Comparison of ENCODE assay signal across 8 cellular contexts in genomic region chr21:37207441-37208009, GRCh38. TPM values are rescaled to one million over a fixed set of nuclear protein-coding genes. Genes with fewer than 3 reads are reported as not detected.
A peak's percentile ranks its signal among the peaks of the same experiment; 100 is the strongest.
DNase-seq lines count a peak whose midpoint lies in the region; ATAC-seq and TF ChIP-seq lines count a peak whose summit lies in the region.

No MANE protein-coding gene starts in this region.

- H3K36me3 ChIP-seq in Caco-2 (ENCODE audit: control insufficient read depth, insufficient read depth, low read length): no peaks in the 10 kb centered on the region; the same call in 1 of the 2 replicates

- CTCF ChIA-PET in activated B cell treated with CpG ODN at 0.5 μM for 24 hours (lab: Charles Lee) (no interaction called here), Caco-2 (lab: Charles Lee) (interaction anchor here (0.6 kb wide), 1 partner anchor 495 kb away, joined by 3 read pairs; no protein-coding TSS in a partner anchor)
- CTCF ChIA-PET in CD4-positive, alpha-beta T cell (lab: Charles Lee): no interaction called here

- no peaks in the 10 kb centered on the region for H3K4me1 ChIP-seq in Caco-2

- no peaks in the 10 kb centered on the region; the same call in 1 of the 2 replicates for H3K9me3 ChIP-seq in Caco-2
- H3K9me3 ChIP-seq in CD4-positive, alpha-beta T cell (ENCODE audit: control insufficient read depth, low read length): no peaks in the 10 kb centered on the region

- no TSS peak for BruUV-seq in Caco-2 (replicated peaks; lab: Mats Ljungman, UMichigan)

- H3K27ac ChIP-seq in CD4-positive, alpha-beta T cell (ENCODE audit: low read depth, low read length): no peak overlapping the region

- peak overlapping the region; percentile 77 for H3K4me3 Mint-ChIP-seq in activated B cell treated with CpG ODN at 0.5 μM for 24 hours
- no peak overlapping the region for H3K4me3 Mint-ChIP-seq in Caco-2 (ENCODE audit: unreplicated experiment)
- no peak overlapping the region for H3K4me3 Mint-ChIP-seq in CD4-positive, alpha-beta T cell

- intact Hi-C loops in activated B cell treated with CpG ODN at 0.5 μM for 24 hours (cut with micrococcal nuclease): loop anchor here (1.0 to 2.0 kb wide), 5 partner anchors 14 to 159 kb away; partner anchors contain the start of genes DYRK1A, PIGP, TTC3 and VPS26C
- intact Hi-C loops in Caco-2 (cut with micrococcal nuclease; ENCODE audit: unreplicated experiment): no loop called here
- intact Hi-C loops in CD4-positive, alpha-beta T cell (cut with DNase I, micrococcal nuclease): no loop called here

- POLR2A ChIA-PET in activated B cell treated with CpG ODN at 0.5 μM for 24 hours (lab: Charles Lee) (interaction anchor here (0.6 to 3.5 kb wide), 8 partner anchors 9 to 356 kb away, joined by 3 to 19 read pairs (median 8); partner anchors contain the start of genes DYRK1A and VPS26C), Caco-2 (lab: Charles Lee) (no interaction called here)
- POLR2A ChIA-PET in CD4-positive, alpha-beta T cell (lab: Charles Lee): no interaction called here

- H3K27me3 Mint-ChIP-seq in activated B cell treated with CpG ODN at 0.5 μM for 24 hours: no peaks in the 10 kb centered on the region
- H3K27me3 Mint-ChIP-seq in Caco-2 (ENCODE audit: insufficient read depth, unreplicated experiment): no peaks in the 10 kb centered on the region
- H3K27me3 Mint-ChIP-seq in CD4-positive, alpha-beta T cell: no peaks in the 10 kb centered on the region

- H3K4me3 ChIP-seq in Caco-2 (ENCODE audit: low read depth, low read length): no peak overlapping the region

- H3K27ac Mint-ChIP-seq in activated B cell treated with CpG ODN at 0.5 μM for 24 hours (peak overlapping the region; percentile 84), Caco-2 (ENCODE audit: unreplicated experiment) (no peak overlapping the region)
- no peak overlapping the region for H3K27ac Mint-ChIP-seq in CD4-positive, alpha-beta T cell

- H3K9me3 Mint-ChIP-seq in activated B cell treated with CpG ODN at 0.5 μM for 24 hours (no peaks in the 10 kb centered on the region), Caco-2 (ENCODE audit: unreplicated experiment) (no peaks in the 10 kb centered on the region)
- peaks cover 2% of the 10 kb centered on the region for H3K9me3 Mint-ChIP-seq in CD4-positive, alpha-beta T cell

- H3K4me1 Mint-ChIP-seq in activated B cell treated with CpG ODN at 0.5 μM for 24 hours: peaks cover 45% of the 10 kb centered on the region
- H3K4me1 Mint-ChIP-seq in Caco-2 (ENCODE audit: low read depth, unreplicated experiment): no peaks in the 10 kb centered on the region
- H3K4me1 Mint-ChIP-seq in CD4-positive, alpha-beta T cell (ENCODE audit: low read depth): peaks cover 14% of the 10 kb centered on the region

- H3K36me3 Mint-ChIP-seq in activated B cell treated with CpG ODN at 0.5 μM for 24 hours (ENCODE audit: low read depth) (peaks cover 9% of the 10 kb centered on the region), Caco-2 (ENCODE audit: insufficient read depth, unreplicated experiment) (peaks cover 23% of the 10 kb centered on the region)
- H3K36me3 Mint-ChIP-seq in CD4-positive, alpha-beta T cell (ENCODE audit: low read depth): peaks cover 26% of the 10 kb centered on the region

- DNase-seq in ELF-1 (ENCODE audit: low read depth, low spot score) (peak; percentile 37), GM19240 (ENCODE audit: insufficient read length, low spot score) (peak; percentile 44), activated B cell treated with CpG ODN at 0.5 μM for 24 hours (peak; percentile 30), hepatic stellate cell (ENCODE audit: low spot score) (peak; percentile 36), Caco-2 (no peak), AG08396 (ENCODE audit: low spot score) (no peak)
- DNase-seq in CD4-positive, alpha-beta T cell: no peak

- TF ChIP-seq CTCF in activated B cell treated with CpG ODN at 0.5 μM for 24 hours (IDR thresholded peaks at IDR 0.05) (no peak), Caco-2 (IDR thresholded peaks at IDR 0.05; ENCODE audit: insufficient read depth in 1 of 2, low read depth in 1 of 2, low read length in 1 of 2, severe bottlenecking in 1 of 2, unreplicated experiment in 1 of 2) (no peak)
- TF ChIP-seq CTCF in CD4-positive, alpha-beta T cell (IDR thresholded peaks at IDR 0.05): no peak

- ATAC-seq in HG03280 (IDR thresholded peaks at IDR 0.05; ENCODE audit: unreplicated experiment) (peak; percentile 54), activated B cell treated with CpG ODN at 0.5 μM for 24 hours (ENCODE audit: low read depth) (peak; percentile 32)
- ATAC-seq in CD4-positive, alpha-beta T cell (ENCODE audit: poor library complexity): no peak

- no peaks in the 10 kb centered on the region for H3K27me3 ChIP-seq in Caco-2 (replicated peaks; ENCODE audit: control insufficient read depth, insufficient read depth, low read length)
- no peaks in the 10 kb centered on the region for H3K27me3 ChIP-seq in CD4-positive, alpha-beta T cell (ENCODE audit: control insufficient read depth, insufficient read depth, low read length)

RNA-seq across cellular contexts. Expression of gene VPS26C, which starts 59.6 kb away (rescaled TPM):
- total RNA-seq in activated B cell treated with CpG ODN at 0.5 μM for 24 hours (42.5 and 45.2 TPM in 2 replicates), Caco-2 (2022) (37.9 and 40.5 TPM in 2 replicates)
- total RNA-seq in CD4-positive, alpha-beta T cell: 10 to 100 TPM; 31.8 to 36.0 TPM

Comparison
In these comparisons a context has a peak if more than half of its experiments do, and no peak if none do; other contexts are left out.
1. DNase-seq: peak in ELF-1 (single experiment), GM19240 (single experiment), activated B cell treated with CpG ODN at 0.5 μM for 24 hours (single experiment) and hepatic stellate cell (single experiment); none in Caco-2 (0 of 2), AG08396 (single experiment) and CD4-positive, alpha-beta T cell (0 of 10).